ENCODE assay signal across 22 cellular contexts in genomic region chr11:78291754-78292108, GRCh38.
DNase-seq lines count a peak whose midpoint lies in the region; ATAC-seq and TF ChIP-seq lines count a peak whose summit lies in the region.
"Had no signal": no experiment of that assay in that cellular context is flagged by ENCODE, and none has a peak within 500 bp of the region (broad histone marks: within the 10 kb centered on the region; RNA-seq: fewer than 3 reads in every experiment).

No MANE protein-coding gene starts in this region.

- H3K9me3 ChIP-seq in left lung, result peaks cover 0 to 2% of the 10 kb centered on the region in 2 donors
- no peaks in the 10 kb centered on the region for H3K9me3 ChIP-seq in upper lobe of right lung
- H3K9me3 ChIP-seq: esophagus squamous epithelium, Peyer's patch, testis had no signal

- H3K4me1 ChIP-seq in left lung (peaks cover 0 to 67% of the 10 kb centered on the region in 2 donors), upper lobe of right lung (peaks cover 20% of the 10 kb centered on the region)
- H3K4me1 ChIP-seq: Peyer's patch, testis had no signal

- peaks cover 65% of the 10 kb centered on the region for H3K4me1 Mint-ChIP-seq in T-helper 2 cell treated with Interferon-gamma antibody and Interleukin-4, amounts not matched to agents 5 μg/mL and 100 μg/mL, for 36 hours (ENCODE audit: low read depth)

- no peaks in the 10 kb centered on the region for H3K36me3 ChIP-seq in left lung
- H3K36me3 ChIP-seq in upper lobe of right lung, result no peaks in the 10 kb centered on the region
- H3K36me3 ChIP-seq: esophagus squamous epithelium, Peyer's patch had no signal

- H3K27ac Mint-ChIP-seq in activated naive CD4-positive, alpha-beta T cell treated with anti-CD3 and anti-CD28 coated beads, Interleukin-2, amount 50 U/mL, for 72 hours, result peak overlapping the region; percentile 36 to 47
- peak overlapping the region; percentile 97 for H3K27ac Mint-ChIP-seq in T-helper 2 cell treated with Interferon-gamma antibody and Interleukin-4, amounts not matched to agents 5 μg/mL and 100 μg/mL, for 36 hours
- H3K27ac Mint-ChIP-seq: HFFc6, nephron progenitor cell, progenitor cell of endocrine pancreas had no signal

- TF ChIP-seq CTCF in left lung (IDR thresholded peaks at IDR 0.05) (no peak), upper lobe of right lung (IDR thresholded peaks at IDR 0.05) (no peak)

- H3K4me3 Mint-ChIP-seq in T-helper 2 cell treated with Interferon-gamma antibody and Interleukin-4, amounts not matched to agents 5 μg/mL and 100 μg/mL, for 36 hours, result peak overlapping the region; percentile 70
- H3K4me3 Mint-ChIP-seq: HFFc6, nephron progenitor cell had no signal

- peak; percentile 77 to 84 for ATAC-seq in activated naive CD4-positive, alpha-beta T cell treated with anti-CD3 and anti-CD28 coated beads, Interleukin-2, amount 50 U/mL, for 72 hours
- ATAC-seq in left lung, result no peak
- ATAC-seq in upper lobe of right lung, result no peak
- no peak for ATAC-seq in HG02981 (IDR thresholded peaks at IDR 0.05; ENCODE audit: unreplicated experiment)
- no peak for ATAC-seq in GM18858 (IDR thresholded peaks at IDR 0.05; ENCODE audit: unreplicated experiment)

- H3K4me3 ChIP-seq in left lung, result no peak overlapping the region
- H3K4me3 ChIP-seq in upper lobe of right lung, result no peak overlapping the region
- H3K4me3 ChIP-seq: esophagus squamous epithelium, Peyer's patch, skin epidermis, testis had no signal

- H3K36me3 Mint-ChIP-seq in activated naive CD4-positive, alpha-beta T cell treated with anti-CD3 and anti-CD28 coated beads, Interleukin-2, amount 50 U/mL, for 72 hours, result peaks cover 12 to 36% of the 10 kb centered on the region in 2 donors
- peaks cover 72% of the 10 kb centered on the region for H3K36me3 Mint-ChIP-seq in T-helper 2 cell treated with Interferon-gamma antibody and Interleukin-4, amounts not matched to agents 5 μg/mL and 100 μg/mL, for 36 hours (ENCODE audit: low read depth)

- no peaks in the 10 kb centered on the region for H3K27me3 Mint-ChIP-seq in T-helper 2 cell treated with Interferon-gamma antibody and Interleukin-4, amounts not matched to agents 5 μg/mL and 100 μg/mL, for 36 hours (ENCODE audit: low read depth)
- H3K27me3 Mint-ChIP-seq: progenitor cell of endocrine pancreas had no signal

- H3K9me3 Mint-ChIP-seq in activated naive CD4-positive, alpha-beta T cell treated with anti-CD3 and anti-CD28 coated beads, Interleukin-2, amount 50 U/mL, for 72 hours, result peaks cover 14 to 24% of the 10 kb centered on the region in 2 donors
- H3K9me3 Mint-ChIP-seq in T-helper 2 cell treated with Interferon-gamma antibody and Interleukin-4, amounts not matched to agents 5 μg/mL and 100 μg/mL, for 36 hours, result peaks cover 44% of the 10 kb centered on the region
- H3K9me3 Mint-ChIP-seq: HFFc6, nephron progenitor cell had no signal

- intact Hi-C loops in left lung (cut with DNase I), result no loop called here
- intact Hi-C loops in upper lobe of right lung (cut with DNase I), result no loop called here

- H3K27ac ChIP-seq in left lung, result peak overlapping the region; percentile 78 to 93
- peak overlapping the region; percentile 26 for H3K27ac ChIP-seq in upper lobe of right lung
- H3K27ac ChIP-seq: esophagus squamous epithelium, Peyer's patch, testis had no signal

- H3K27me3 ChIP-seq in left lung (no peaks in the 10 kb centered on the region), upper lobe of right lung (no peaks in the 10 kb centered on the region)
- H3K27me3 ChIP-seq: esophagus squamous epithelium, Peyer's patch, testis had no signal

- peak in 1 of 2 donors; percentile 10 for DNase-seq in activated naive CD4-positive, alpha-beta T cell treated with anti-CD3 and anti-CD28 coated beads, Interleukin-2, amount 50 U/mL, for 72 hours (ENCODE audit: low spot score in 2 of 2)
- no peak for DNase-seq in activated naive CD4-positive, alpha-beta T cell treated with anti-CD3 and anti-CD28 coated beads, Interleukin-2, amount 50 U/mL, for 16 hours
- DNase-seq in T-helper 2 cell treated with Interferon-gamma antibody and Interleukin-4, amounts not matched to agents 5 μg/mL and 100 μg/mL, for 36 hours (ENCODE audit: low spot score), result peak; percentile 42
- no peak for DNase-seq in left lung
- DNase-seq in upper lobe of right lung, result no peak
- DNase-seq in cerebellar cortex (ENCODE audit: low spot score), result no peak
- DNase-seq: activated CD4-positive, CD25-positive, alpha-beta regulatory T cell treated with anti-CD3 and anti-CD28 coated beads, Interleukin-2, amount 50 U/mL, for 72 hours; aorta; cerebellar nuclear complex; effector memory CD4-positive, alpha-beta T cell; esophagus squamous epithelium; HFFc6; NCI-H2029; NCI-H446; nephron progenitor cell; Peyer's patch; T1000; testis had no signal

Comparison
In these comparisons a context has a peak if more than half of its experiments do, and no peak if none do; other contexts are left out.
1. ATAC-seq: peak in activated naive CD4-positive, alpha-beta T cell treated with anti-CD3 and anti-CD28 coated beads, Interleukin-2, amount 50 U/mL, for 72 hours (2 of 2); none in left lung (single experiment), upper lobe of right lung (single experiment), HG02981 (single experiment) and GM18858 (single experiment).